In genomic region chr9:114060711-114061110, GRCh38 we compare ENCODE assay signal across 31 cellular contexts. TPM values are rescaled to one million over a fixed set of nuclear protein-coding genes. Genes with fewer than 3 reads are reported as not detected.
"Had no signal": no experiment of that assay in that cellular context is flagged by ENCODE, and none has a peak within 500 bp of the region (broad histone marks: within the 10 kb centered on the region; RNA-seq: fewer than 3 reads in every experiment).

No MANE protein-coding gene starts in this region.

- H3K4me3 Mint-ChIP-seq: activated CD8-positive, alpha-beta T cell treated with anti-CD3 and anti-CD28 coated beads for 36 hours; activated T-cell treated with anti-CD3 and anti-CD28 coated beads, Interleukin-2, amount 50 U/mL, for 24 hours; immature natural killer cell; natural killer cell treated with Interleukin-12 subunit alpha and Interleukin-12 subunit beta and Interleukin-15 and Interleukin-18, amount 100 ng/mL, for 72 hours; stimulated activated memory B cell treated with anti-CD40 and anti-IgM and Interleukin-4, amounts not matched to agents 10 μg/mL and 1 μg/mL and 100 μg/mL, for 72 hours; stimulated activated naive CD8-positive, alpha-beta T cell treated with anti-CD3 and anti-CD28 coated beads, Interleukin-15, amount 100 ng/mL, for 72 hours; T-helper 2 cell treated with Interferon-gamma antibody and Interleukin-4, amounts not matched to agents 5 μg/mL and 100 μg/mL, for 36 hours; WTC11 had no signal

- H3K4me1 Mint-ChIP-seq: immature natural killer cell; stimulated activated memory B cell treated with anti-CD40 and anti-IgM and Interleukin-4, amounts not matched to agents 10 μg/mL and 1 μg/mL and 100 μg/mL, for 72 hours; stimulated activated naive CD8-positive, alpha-beta T cell treated with anti-CD3 and anti-CD28 coated beads, Interleukin-15, amount 100 ng/mL, for 72 hours; WTC11 had no signal

- DNase-seq: activated CD4-positive, alpha-beta T cell treated with anti-CD3 and anti-CD28 coated beads for 1 hour; activated CD4-positive, alpha-beta T cell treated with anti-CD3 and anti-CD28 coated beads, Interleukin-2, amount 50 U/mL, for 1 hour; activated CD8-positive, alpha-beta T cell treated with anti-CD3 and anti-CD28 coated beads for 36 hours; activated gamma-delta T cell treated with Interleukin-2 at 50 U/mL for 16 hours; activated naive CD4-positive, alpha-beta T cell treated with anti-CD3 and anti-CD28 coated beads, Interleukin-2, amount 50 U/mL, for 16 hours; activated T-cell treated with anti-CD3 and anti-CD28 coated beads, Interleukin-2, amount 50 U/mL, for 24 hours; amniotic stem cell; brain microvascular endothelial cell; foreskin fibroblast; heart left ventricle; hypothalamus; immature natural killer cell; lower lobe of right lung; mesenchymal stem cell; pancreas; psoas muscle; stimulated activated CD4-positive, alpha-beta T cell treated with anti-CD3 and anti-CD28 coated beads, Interleukin-4, amount 100 ng/mL, for 24 hours; stimulated activated naive CD8-positive, alpha-beta T cell treated with anti-CD3 and anti-CD28 coated beads, Interleukin-15, amount 100 ng/mL, for 72 hours; substantia nigra; T-helper 1 cell had no signal

- H3K27ac ChIP-seq: brain microvascular endothelial cell, heart left ventricle, lower lobe of right lung, pancreas, psoas muscle had no signal

- ATAC-seq: activated CD8-positive, alpha-beta T cell treated with anti-CD3 and anti-CD28 coated beads for 36 hours; esophagus mucosa; heart left ventricle; natural killer cell treated with Interleukin-12 subunit alpha and Interleukin-12 subunit beta and Interleukin-15 and Interleukin-18, amount 100 ng/mL, for 72 hours; pancreas; psoas muscle; stimulated activated memory B cell treated with anti-CD40 and anti-IgM and Interleukin-4, amounts not matched to agents 10 μg/mL and 1 μg/mL and 100 μg/mL, for 72 hours; stimulated activated naive CD8-positive, alpha-beta T cell treated with anti-CD3 and anti-CD28 coated beads, Interleukin-15, amount 100 ng/mL, for 72 hours; WTC11 had no signal

- H3K4me1 ChIP-seq: lower lobe of right lung, pancreas had no signal

- FAIRE-seq: astrocyte, pancreas, TTC549 had no signal

- H3K36me3 Mint-ChIP-seq: natural killer cell treated with Interleukin-12 subunit alpha and Interleukin-12 subunit beta and Interleukin-15 and Interleukin-18, amount 100 ng/mL, for 72 hours; stimulated activated memory B cell treated with anti-CD40 and anti-IgM and Interleukin-4, amounts not matched to agents 10 μg/mL and 1 μg/mL and 100 μg/mL, for 72 hours; WTC11 had no signal

- H3K9me3 Mint-ChIP-seq: activated CD8-positive, alpha-beta T cell treated with anti-CD3 and anti-CD28 coated beads for 36 hours; activated T-cell treated with anti-CD3 and anti-CD28 coated beads, Interleukin-2, amount 50 U/mL, for 24 hours; immature natural killer cell; natural killer cell treated with Interleukin-12 subunit alpha and Interleukin-12 subunit beta and Interleukin-15 and Interleukin-18, amount 100 ng/mL, for 72 hours; stimulated activated memory B cell treated with anti-CD40 and anti-IgM and Interleukin-4, amounts not matched to agents 10 μg/mL and 1 μg/mL and 100 μg/mL, for 72 hours; stimulated activated naive CD8-positive, alpha-beta T cell treated with anti-CD3 and anti-CD28 coated beads, Interleukin-15, amount 100 ng/mL, for 72 hours; T-helper 2 cell treated with Interferon-gamma antibody and Interleukin-4, amounts not matched to agents 5 μg/mL and 100 μg/mL, for 36 hours; WTC11 had no signal

- H3K9me3 ChIP-seq: lower lobe of right lung, pancreas, psoas muscle had no signal

- H3K27ac Mint-ChIP-seq: activated CD8-positive, alpha-beta T cell treated with anti-CD3 and anti-CD28 coated beads for 36 hours; activated T-cell treated with anti-CD3 and anti-CD28 coated beads, Interleukin-2, amount 50 U/mL, for 24 hours; natural killer cell treated with Interleukin-12 subunit alpha and Interleukin-12 subunit beta and Interleukin-15 and Interleukin-18, amount 100 ng/mL, for 72 hours; stimulated activated memory B cell treated with anti-CD40 and anti-IgM and Interleukin-4, amounts not matched to agents 10 μg/mL and 1 μg/mL and 100 μg/mL, for 72 hours; stimulated activated naive CD8-positive, alpha-beta T cell treated with anti-CD3 and anti-CD28 coated beads, Interleukin-15, amount 100 ng/mL, for 72 hours; T-helper 2 cell treated with Interferon-gamma antibody and Interleukin-4, amounts not matched to agents 5 μg/mL and 100 μg/mL, for 36 hours; WTC11 had no signal

- H3K36me3 ChIP-seq: brain microvascular endothelial cell, heart left ventricle, pancreas had no signal

- H3K4me3 ChIP-seq: heart left ventricle, lower lobe of right lung, pancreas, psoas muscle had no signal

- H3K27me3 ChIP-seq: pancreas had no signal

RNA-seq across cellular contexts. Expression of gene AMBP, which starts 17.4 kb away (rescaled TPM):
- total RNA-seq: activated CD8-positive, alpha-beta T cell treated with anti-CD3 and anti-CD28 coated beads for 36 hours; astrocyte; cardiac septum; chondrocyte; kidney epithelial cell; mononuclear cell; natural killer cell treated with Interleukin-12 subunit alpha and Interleukin-12 subunit beta and Interleukin-15 and Interleukin-18, amount 100 ng/mL, for 72 hours had no signal

RNA-seq across cellular contexts. Expression of gene KIF12, which starts 38.4 kb away (rescaled TPM):
- total RNA-seq: activated CD8-positive, alpha-beta T cell treated with anti-CD3 and anti-CD28 coated beads for 36 hours; cardiac septum; mononuclear cell; natural killer cell treated with Interleukin-12 subunit alpha and Interleukin-12 subunit beta and Interleukin-15 and Interleukin-18, amount 100 ng/mL, for 72 hours had no signal
